10 cellular contexts compared by ENCODE assay signal in the genomic region with DNA sequence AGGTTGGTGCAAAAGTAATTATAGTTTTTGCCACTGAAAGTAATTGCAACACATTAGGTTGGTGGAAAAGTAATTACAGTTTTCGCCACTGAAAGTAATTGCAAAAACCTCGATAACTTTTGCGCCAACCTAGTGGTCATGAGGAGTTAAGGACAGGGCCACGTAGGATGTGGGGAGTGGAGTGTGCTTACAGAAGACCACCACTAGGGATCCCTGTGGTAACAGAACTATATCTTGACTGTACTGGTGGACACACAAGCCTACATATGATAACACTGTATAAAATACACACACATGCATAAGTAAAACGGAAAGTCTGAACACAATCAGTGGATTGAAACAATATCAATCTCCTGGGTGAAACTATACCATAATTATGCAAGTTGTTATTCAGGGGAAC.
DNase-seq lines count a peak whose midpoint lies in the region; ATAC-seq and TF ChIP-seq lines count a peak whose summit lies in the region.
"Had no signal": no experiment of that assay in that cellular context is flagged by ENCODE, and none has a peak within 500 bp of the region (broad histone marks: within the 10 kb centered on the region; RNA-seq: fewer than 3 reads in every experiment).

No MANE protein-coding gene starts in this region.

- H3K36me3 ChIP-seq in OCI-LY1 (ENCODE audit: insufficient read depth, low read length) = no peaks in the 10 kb centered on the region

- H3K79me2 ChIP-seq in OCI-LY1 (ENCODE audit: insufficient read depth, low read length) = no peaks in the 10 kb centered on the region

- no peak overlapping the region for H3K27ac ChIP-seq in OCI-LY1 (ENCODE audit: low read depth, low read length, poor library complexity, severe bottlenecking)
- H3K27ac ChIP-seq: SK-N-MC had no signal

- H3K9me2 ChIP-seq in OCI-LY1 (ENCODE audit: low read depth, low read length) = no peaks in the 10 kb centered on the region

- no peak overlapping the region for H3K9ac ChIP-seq in OCI-LY1 (ENCODE audit: low read length)

- H3K4me3 ChIP-seq in OCI-LY1 (ENCODE audit: low read depth, low read length, poor library complexity, severe bottlenecking) = no peak overlapping the region
- H3K4me3 ChIP-seq: SK-N-MC had no signal

- DNase-seq in ELF-1 (ENCODE audit: low read depth, low spot score) (peak; percentile 30), iPS DF 19.7 (ENCODE audit: low read depth, low spot score) (peak; percentile 20), dedifferentiated amniotic fluid mesenchymal stem cell (ENCODE audit: extremely low spot score) (no peak), GM20000 (ENCODE audit: low spot score) (no peak), Ammon's horn (ENCODE audit: low spot score) (no peak), SW 1271 (lab: John Stamatoyannopoulos, UW) (no peak)
- DNase-seq: dermis blood vessel endothelial cell had no signal

- no peak overlapping the region for H2AFZ ChIP-seq in OCI-LY1 (ENCODE audit: low read length)

- ATAC-seq in HG02610 (IDR thresholded peaks at IDR 0.05; ENCODE audit: unreplicated experiment) = peak; percentile 48

- H3K4me1 ChIP-seq in OCI-LY1 (ENCODE audit: insufficient read depth, low read length, severe bottlenecking) = no peaks in the 10 kb centered on the region

- TF ChIP-seq CTCF in OCI-LY1 (IDR thresholded peaks at IDR 0.05; ENCODE audit: low read length) (peak; percentile 68), GM20000 (IDR thresholded peaks at IDR 0.05; ENCODE audit: extremely low read depth, missing control alignments) (no peak)

- H3K27me3 ChIP-seq in OCI-LY1 (ENCODE audit: insufficient read depth, low read length) = no peaks in the 10 kb centered on the region

- no peaks in the 10 kb centered on the region for H3F3A ChIP-seq in OCI-LY1 (ENCODE audit: insufficient read depth, low read length)

- no peaks in the 10 kb centered on the region for H4K20me1 ChIP-seq in OCI-LY1 (ENCODE audit: insufficient read depth, low read length)

- H3K9me3 ChIP-seq in OCI-LY1 (ENCODE audit: low read length) = no peaks in the 10 kb centered on the region

- H3K4me2 ChIP-seq in OCI-LY1 (ENCODE audit: low read length) = no peak overlapping the region

Comparison
In these comparisons a context has a peak if more than half of its experiments do, and no peak if none do; other contexts are left out.
1. DNase-seq: peak in ELF-1 (single experiment) and iPS DF 19.7 (single experiment); none in dedifferentiated amniotic fluid mesenchymal stem cell (single experiment), GM20000 (single experiment), Ammon's horn (single experiment) and SW 1271 (0 of 2).